1 cellular context compared by ENCODE assay signal in the genomic region with DNA sequence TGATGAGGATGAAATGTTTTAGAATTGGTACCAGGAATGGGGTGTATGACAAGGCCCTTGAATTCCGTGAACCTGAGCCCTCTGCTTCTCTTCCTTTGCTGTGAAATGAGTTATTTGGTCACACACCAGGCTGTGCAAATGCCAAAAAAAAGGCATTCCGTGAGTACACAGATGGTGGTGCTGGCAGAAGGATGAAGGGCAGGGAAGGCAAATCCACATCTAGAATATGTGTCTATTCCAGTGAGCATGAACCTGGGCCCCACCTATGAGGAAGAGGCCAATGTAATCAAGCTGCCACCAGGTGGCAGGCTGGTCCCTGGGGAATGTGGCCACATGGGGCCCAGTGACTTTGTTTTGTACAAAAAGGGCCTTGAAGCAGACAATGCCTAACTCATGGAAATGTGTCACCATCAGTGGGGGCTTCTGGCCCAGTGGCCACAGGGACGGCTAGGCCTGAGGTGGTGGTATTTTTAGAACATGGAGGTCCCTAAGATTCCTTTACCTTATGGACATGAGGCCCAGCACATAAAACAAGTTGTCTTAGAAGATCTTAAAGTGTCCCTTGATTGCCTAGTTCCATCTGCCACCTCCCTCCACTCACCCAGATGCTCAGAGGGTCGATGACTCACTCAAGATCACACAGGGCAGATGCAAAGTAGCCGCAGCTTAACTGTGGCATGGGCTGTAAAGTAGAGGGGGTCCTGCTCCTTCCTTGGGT.
TF ChIP-seq lines count a peak whose summit lies in the region.

No MANE protein-coding gene starts in this region.

TF ChIP-seq in A549, 52 proteins besides CTCF, POLR2A, EP300 and RAD21 (continued from another document):
- peak; percentile 25; the same call in 1 of the 2 replicates for TF ChIP-seq MAX (IDR thresholded peaks at IDR 0.05)
- no peak for TF ChIP-seq RFX5 (IDR thresholded peaks at IDR 0.05)
- TF ChIP-seq FOXS1 (CRISPR knock-in tag; IDR thresholded peaks at IDR 0.05) = no peak
